ENCODE assay signal across 8 cellular contexts in genomic region chr19:14118165-14119051, GRCh38. TPM values are rescaled to one million over a fixed set of nuclear protein-coding genes. Genes with fewer than 3 reads are reported as not detected.
DNase-seq lines count a peak whose midpoint lies in the region; ATAC-seq and TF ChIP-seq lines count a peak whose summit lies in the region.

No MANE protein-coding gene starts in this region.

- H3K9me2 ChIP-seq in hepatocyte (replicated peaks; ENCODE audit: insufficient read depth): no peaks in the 10 kb centered on the region

- intact Hi-C loops in prostate gland (cut with DNase I): loop anchor here (2.0 to 5.0 kb wide), 2 partner anchors 18 to 46 kb away; partner anchors contain the start of genes ASF1B and MISP3

- peak overlapping the region; percentile 51 for H2AFZ ChIP-seq in hepatocyte

- DNase-seq in A172 (ENCODE audit: low spot score) (peak; percentile 63), HK-2 (ENCODE audit: unreplicated experiment) (peak; percentile 71), SJSA1 (ENCODE audit: low read depth in 1 of 2, low spot score in 2 of 2) (peak in 1 of 2 experiments; percentile 31), astrocyte of the cerebellum (ENCODE audit: low read depth) (no peak), hepatocyte (ENCODE audit: low spot score) (peak; percentile 72), prostate gland (ENCODE audit: low spot score) (peak; percentile 75)

- peak; percentile 37 for TF ChIP-seq POLR2A in prostate gland (IDR thresholded peaks at IDR 0.05)

- H3K4me3 ChIP-seq in SJSA1: peak overlapping the region; percentile 68
- peak overlapping the region; percentile 44 for H3K4me3 ChIP-seq in astrocyte of the cerebellum (ENCODE audit: low read depth, low read length)
- H3K4me3 ChIP-seq in hepatocyte: peak overlapping the region; percentile 19
- H3K4me3 ChIP-seq in prostate gland: peak overlapping the region; percentile 44 to 56

- no peaks in the 10 kb centered on the region for H3K27me3 ChIP-seq in SJSA1 (replicated peaks)
- no peaks in the 10 kb centered on the region for H3K27me3 ChIP-seq in hepatocyte
- H3K27me3 ChIP-seq in prostate gland (replicated peaks; ENCODE audit: insufficient read depth): no peaks in the 10 kb centered on the region

- H3K79me2 ChIP-seq in hepatocyte: peaks cover 39% of the 10 kb centered on the region

- H3K4me1 ChIP-seq in SJSA1 (replicated peaks): peaks cover 15% of the 10 kb centered on the region
- peaks cover 12% of the 10 kb centered on the region for H3K4me1 ChIP-seq in hepatocyte (ENCODE audit: insufficient read depth)
- H3K4me1 ChIP-seq in prostate gland (replicated peaks): peaks cover 2% of the 10 kb centered on the region

- peak overlapping the region; percentile 95 for H3K4me2 ChIP-seq in hepatocyte

- peak; percentile 36 for ATAC-seq in GM18517 (IDR thresholded peaks at IDR 0.05; ENCODE audit: unreplicated experiment)
- no peak for ATAC-seq in HG03469 (IDR thresholded peaks at IDR 0.05; ENCODE audit: unreplicated experiment)

- in situ Hi-C loops in astrocyte of the cerebellum (cut with HindIII; ENCODE audit: low sequenced_read_pairs): no loop called here

- H4K20me1 ChIP-seq in hepatocyte (ENCODE audit: insufficient read depth, poor library complexity, severe bottlenecking): peaks cover 2% of the 10 kb centered on the region

- H3K36me3 ChIP-seq in SJSA1 (peaks cover 35% of the 10 kb centered on the region), hepatocyte (replicated peaks; ENCODE audit: insufficient read depth, low read depth) (no peaks in the 10 kb centered on the region), prostate gland (no peaks in the 10 kb centered on the region)

- 18% methylated on average over 37 of the region's 61 CpGs for WGBS in hepatocyte (ENCODE audit: low lambda C conversion rate, missing lambda C conversion rate)
- WGBS in prostate gland: under 1% methylated on average over 19 of the region's 61 CpGs

- TF ChIP-seq CTCF in astrocyte of the cerebellum (IDR thresholded peaks at IDR 0.05; ENCODE audit: low read depth, low read length, missing control alignments): no peak
- TF ChIP-seq CTCF in hepatocyte (IDR thresholded peaks at IDR 0.05; ENCODE audit: poor library complexity): no peak
- TF ChIP-seq CTCF in prostate gland (IDR thresholded peaks at IDR 0.05): peak in 1 of 4 experiments; percentile 4

- H3K27ac ChIP-seq in SJSA1 (peak overlapping the region; percentile 29), hepatocyte (peak overlapping the region; percentile 99), prostate gland (peak overlapping the region; percentile 94 to 95)

- H3K9me3 ChIP-seq in SJSA1 (replicated peaks): 0 out of 2 replicates have a peak, but pooled peaks cover 4% of the 10 kb centered on the region
- no peaks in the 10 kb centered on the region for H3K9me3 ChIP-seq in hepatocyte (ENCODE audit: low read depth)
- no peaks in the 10 kb centered on the region for H3K9me3 ChIP-seq in prostate gland

RNA-seq across cellular contexts. Expression of gene PRKACA, which starts 0.8 kb away (rescaled TPM):
- total RNA-seq in A172 (2014; rRNA removed; shearing (Covaris generic)): 43.1 and 72.6 TPM in 2 replicates
- 18.2 and 48.9 TPM in 2 replicates for total RNA-seq in SJSA1 (2014; rRNA removed; shearing (Covaris generic))
- total RNA-seq in hepatocyte (29.0 and 41.5 TPM in 2 replicates), prostate gland (100 to 1,000 TPM in 1 of 2 donors, 10 to 100 TPM in 1; 34.8 to 106 TPM)
- polyA plus RNA-seq in hepatocyte: 12.2 and 13.4 TPM in 2 replicates

RNA-seq across cellular contexts. Expression of gene ASF1B, which starts 18.0 kb away (rescaled TPM):
- total RNA-seq in A172 (2014; rRNA removed; shearing (Covaris generic)): 54.9 and 78.9 TPM in 2 replicates
- total RNA-seq in SJSA1 (2014; rRNA removed; shearing (Covaris generic)): 87.5 and 91.2 TPM in 2 replicates
- 5.1 and 7.3 TPM in 2 replicates for total RNA-seq in hepatocyte
- polyA plus RNA-seq in hepatocyte: 10.0 and 12.4 TPM in 2 replicates
- 10 to 100 TPM in 1 of 2 donors, 1 to 10 TPM in 1; 5.1 to 19.7 TPM for total RNA-seq in prostate gland

RNA-seq across cellular contexts. Expression of gene SAMD1, which starts 27.9 kb away (rescaled TPM):
- total RNA-seq in A172 (2014; rRNA removed; shearing (Covaris generic)): 25.2 and 36.0 TPM in 2 replicates
- total RNA-seq in SJSA1 (2014; rRNA removed; shearing (Covaris generic)): 64.1 and 130 TPM in 2 replicates
- total RNA-seq in hepatocyte (25.6 and 35.8 TPM in 2 replicates), prostate gland (10 to 100 TPM; 25.4 to 48.2 TPM)
- 44.8 and 45.6 TPM in 2 replicates for polyA plus RNA-seq in hepatocyte

RNA-seq across cellular contexts. Expression of gene C19orf67, which starts 32.8 kb away (rescaled TPM):
- not detected in 2 replicates for total RNA-seq in A172 (2014; rRNA removed; shearing (Covaris generic))
- total RNA-seq in SJSA1 (2014; rRNA removed; shearing (Covaris generic)): not detected in 2 replicates
- total RNA-seq in hepatocyte: not detected in 2 replicates
- not detected in 2 replicates for polyA plus RNA-seq in hepatocyte
- under 1 TPM in 1 of 2 donors, not detected in 1; 0.97 TPM for total RNA-seq in prostate gland

RNA-seq across cellular contexts. Expression of gene MISP3, which starts 45.8 kb away (rescaled TPM):
- 0.43 and 2.5 TPM in 2 replicates for total RNA-seq in A172 (2014; rRNA removed; shearing (Covaris generic))
- total RNA-seq in SJSA1 (2014; rRNA removed; shearing (Covaris generic)): 0.34 TPM in 1 of 2 replicates, not detected in the other
- total RNA-seq in hepatocyte (3.7 and 4.9 TPM in 2 replicates), prostate gland (10 to 100 TPM; 12.4 to 17.2 TPM)
- polyA plus RNA-seq in hepatocyte: 12.5 and 13.1 TPM in 2 replicates

Comparison
In these comparisons a context has a peak if more than half of its experiments do, and no peak if none do; other contexts are left out.
1. H3K27ac ChIP-seq: peak in every context shown above with its lines; median percentile 99 in hepatocyte; 94 in prostate gland; 29 in SJSA1.